In the genomic region with DNA sequence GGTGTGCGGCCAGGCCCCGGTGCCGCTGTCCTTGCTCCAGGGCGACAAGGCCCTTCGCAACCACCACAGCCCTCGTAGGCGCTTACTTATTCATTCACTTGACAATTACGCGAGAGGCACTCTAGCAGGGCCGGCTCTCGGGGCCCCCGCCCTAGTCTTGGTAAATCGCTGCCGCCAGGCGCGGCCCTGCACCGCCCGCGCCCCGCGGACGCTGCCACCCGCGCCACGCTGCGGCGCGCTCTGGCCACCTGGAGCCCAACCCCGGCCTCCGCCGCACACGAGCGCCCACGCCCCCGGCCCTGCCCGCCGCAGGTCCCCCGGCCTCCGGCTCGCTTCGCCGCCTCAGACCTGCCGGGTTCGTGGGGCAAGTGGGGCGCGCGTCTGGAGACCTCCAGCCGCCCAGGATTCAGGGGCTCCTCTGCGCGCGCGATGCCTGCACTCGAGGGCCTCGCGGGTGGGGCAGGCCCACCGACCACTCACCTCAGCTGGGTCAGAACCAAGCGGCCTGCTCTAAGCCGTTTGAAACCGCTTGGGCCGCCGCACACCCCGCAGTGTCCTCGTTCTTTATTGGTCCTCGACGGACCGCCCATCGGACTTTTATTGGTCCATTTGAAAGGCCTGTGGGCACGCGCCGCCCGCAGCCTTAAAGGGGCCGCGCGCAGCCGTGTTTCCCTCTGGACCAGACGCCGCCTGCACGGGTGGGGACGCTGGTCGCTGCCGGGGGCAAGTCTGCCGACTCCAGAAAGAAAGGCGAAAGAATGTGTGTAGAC, we compare ENCODE assay signal across 1 cellular context.
A peak's percentile ranks its signal among the peaks of the same experiment; 100 is the strongest.
TF ChIP-seq lines count a peak whose summit lies in the region.

Gene CKAP5, minus strand, starts transcription at position 541 of the 770 bp plus-strand sequence. CDS start 25,049 bp downstream, outside the sequence.

TF ChIP-seq in HepG2, 621 proteins besides CTCF, POLR2A, EP300 and RAD21 (continued from another document and continues in another):
- TF ChIP-seq, protein P1, sequence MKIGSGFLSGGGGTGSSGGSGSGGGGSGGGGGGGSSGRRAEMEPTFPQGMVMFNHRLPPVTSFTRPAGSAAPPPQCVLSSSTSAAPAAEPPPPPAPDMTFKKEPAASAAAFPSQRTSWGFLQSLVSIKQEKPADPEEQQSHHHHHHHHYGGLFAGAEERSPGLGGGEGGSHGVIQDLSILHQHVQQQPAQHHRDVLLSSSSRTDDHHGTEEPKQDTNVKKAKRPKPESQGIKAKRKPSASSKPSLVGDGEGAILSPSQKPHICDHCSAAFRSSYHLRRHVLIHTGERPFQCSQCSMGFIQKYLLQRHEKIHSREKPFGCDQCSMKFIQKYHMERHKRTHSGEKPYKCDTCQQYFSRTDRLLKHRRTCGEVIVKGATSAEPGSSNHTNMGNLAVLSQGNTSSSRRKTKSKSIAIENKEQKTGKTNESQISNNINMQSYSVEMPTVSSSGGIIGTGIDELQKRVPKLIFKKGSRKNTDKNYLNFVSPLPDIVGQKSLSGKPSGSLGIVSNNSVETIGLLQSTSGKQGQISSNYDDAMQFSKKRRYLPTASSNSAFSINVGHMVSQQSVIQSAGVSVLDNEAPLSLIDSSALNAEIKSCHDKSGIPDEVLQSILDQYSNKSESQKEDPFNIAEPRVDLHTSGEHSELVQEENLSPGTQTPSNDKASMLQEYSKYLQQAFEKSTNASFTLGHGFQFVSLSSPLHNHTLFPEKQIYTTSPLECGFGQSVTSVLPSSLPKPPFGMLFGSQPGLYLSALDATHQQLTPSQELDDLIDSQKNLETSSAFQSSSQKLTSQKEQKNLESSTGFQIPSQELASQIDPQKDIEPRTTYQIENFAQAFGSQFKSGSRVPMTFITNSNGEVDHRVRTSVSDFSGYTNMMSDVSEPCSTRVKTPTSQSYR (CRISPR knock-in tag; IDR thresholded peaks at IDR 0.05; ENCODE audit: borderline replicate concordance): no peak
- TF ChIP-seq KDM1A (CRISPR knock-in tag; IDR thresholded peaks at IDR 0.05): no peak
- TF ChIP-seq, protein P2, sequence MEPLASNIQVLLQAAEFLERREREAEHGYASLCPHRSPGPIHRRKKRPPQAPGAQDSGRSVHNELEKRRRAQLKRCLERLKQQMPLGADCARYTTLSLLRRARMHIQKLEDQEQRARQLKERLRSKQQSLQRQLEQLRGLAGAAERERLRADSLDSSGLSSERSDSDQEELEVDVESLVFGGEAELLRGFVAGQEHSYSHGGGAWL (CRISPR knock-in tag; IDR thresholded peaks at IDR 0.05): peak; percentile 68
- TF ChIP-seq THRA (CRISPR knock-in tag; IDR thresholded peaks at IDR 0.05; ENCODE audit: borderline replicate concordance): no peak
- TF ChIP-seq ZSCAN9 (CRISPR knock-in tag; IDR thresholded peaks at IDR 0.05; ENCODE audit: borderline replicate concordance): 0 out of 2 replicates have a peak, but pooled peaks have one; percentile 15
- no peak for TF ChIP-seq ZC3H4 (CRISPR knock-in tag; IDR thresholded peaks at IDR 0.05; ENCODE audit: borderline replicate concordance)
- peak; percentile 63 for TF ChIP-seq CBFB (CRISPR knock-in tag; IDR thresholded peaks at IDR 0.05)
- TF ChIP-seq ZNF780A (CRISPR knock-in tag; IDR thresholded peaks at IDR 0.05): peak; percentile 53; the same call in 1 of the 2 replicates
- TF ChIP-seq ZNF317 (CRISPR knock-in tag; IDR thresholded peaks at IDR 0.05): peak; percentile 56
- no peak for TF ChIP-seq ZNF383 (CRISPR knock-in tag; IDR thresholded peaks at IDR 0.05; ENCODE audit: borderline replicate concordance)
- no peak for TF ChIP-seq MED8 (CRISPR knock-in tag; IDR thresholded peaks at IDR 0.05; ENCODE audit: insufficient replicate concordance)
- no peak for TF ChIP-seq MTF1 (CRISPR knock-in tag; IDR thresholded peaks at IDR 0.05)
- TF ChIP-seq NFYB (CRISPR knock-in tag; IDR thresholded peaks at IDR 0.05): peak; percentile 100
- TF ChIP-seq SRSF1 (optimal IDR thresholded peaks at IDR 0.05; ENCODE audit: low read depth, low read length): peak; percentile 66
- no peak for TF ChIP-seq PBX2 (CRISPR knock-in tag; IDR thresholded peaks at IDR 0.05)
- peak; percentile 25; the same call in 1 of the 2 replicates for TF ChIP-seq HCFC1 (IDR thresholded peaks at IDR 0.05; ENCODE audit: low read depth, low read length)
- TF ChIP-seq ZNF10 (CRISPR knock-in tag; IDR thresholded peaks at IDR 0.05; ENCODE audit: borderline replicate concordance, low read depth): no peak
- TF ChIP-seq CAMTA2 (CRISPR knock-in tag; IDR thresholded peaks at IDR 0.05; ENCODE audit: borderline replicate concordance): no peak; the same call in 1 of the 2 replicates
- TF ChIP-seq ZNF547 (CRISPR knock-in tag; IDR thresholded peaks at IDR 0.05): peak; percentile 79; the same call in 1 of the 2 replicates
- TF ChIP-seq TRIM24 (CRISPR knock-in tag; IDR thresholded peaks at IDR 0.05): no peak
- TF ChIP-seq E2F1 (CRISPR knock-in tag; IDR thresholded peaks at IDR 0.05): peak; percentile 86
- no peak for TF ChIP-seq ZNF577 (CRISPR knock-in tag; IDR thresholded peaks at IDR 0.05; ENCODE audit: borderline replicate concordance, low read depth)
- no peak for TF ChIP-seq MED13 (CRISPR knock-in tag; IDR thresholded peaks at IDR 0.05)
- no peak for TF ChIP-seq ZBTB4 (CRISPR knock-in tag; IDR thresholded peaks at IDR 0.05; ENCODE audit: borderline replicate concordance)
- peak; percentile 35; the same call in 1 of the 2 replicates for TF ChIP-seq ZNF546 (CRISPR knock-in tag; conservative IDR thresholded peaks at IDR 0.05)
- no peak; the same call in 1 of the 2 replicates for TF ChIP-seq ZNF230 (CRISPR knock-in tag; IDR thresholded peaks at IDR 0.05)
- TF ChIP-seq ZNF629 (CRISPR knock-in tag; conservative IDR thresholded peaks at IDR 0.05): no peak
- TF ChIP-seq, protein P3, sequence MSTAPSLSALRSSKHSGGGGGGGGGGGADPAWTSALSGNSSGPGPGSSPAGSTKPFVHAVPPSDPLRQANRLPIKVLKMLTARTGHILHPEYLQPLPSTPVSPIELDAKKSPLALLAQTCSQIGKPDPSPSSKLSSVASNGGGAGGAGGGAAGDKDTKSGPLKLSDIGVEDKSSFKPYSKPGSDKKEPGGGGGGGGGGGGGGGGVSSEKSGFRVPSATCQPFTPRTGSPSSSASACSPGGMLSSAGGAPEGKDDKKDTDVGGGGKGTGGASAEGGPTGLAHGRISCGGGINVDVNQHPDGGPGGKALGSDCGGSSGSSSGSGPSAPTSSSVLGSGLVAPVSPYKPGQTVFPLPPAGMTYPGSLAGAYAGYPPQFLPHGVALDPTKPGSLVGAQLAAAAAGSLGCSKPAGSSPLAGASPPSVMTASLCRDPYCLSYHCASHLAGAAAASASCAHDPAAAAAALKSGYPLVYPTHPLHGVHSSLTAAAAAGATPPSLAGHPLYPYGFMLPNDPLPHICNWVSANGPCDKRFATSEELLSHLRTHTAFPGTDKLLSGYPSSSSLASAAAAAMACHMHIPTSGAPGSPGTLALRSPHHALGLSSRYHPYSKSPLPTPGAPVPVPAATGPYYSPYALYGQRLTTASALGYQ (CRISPR knock-in tag; IDR thresholded peaks at IDR 0.05): no peak
- TF ChIP-seq, protein P4, sequence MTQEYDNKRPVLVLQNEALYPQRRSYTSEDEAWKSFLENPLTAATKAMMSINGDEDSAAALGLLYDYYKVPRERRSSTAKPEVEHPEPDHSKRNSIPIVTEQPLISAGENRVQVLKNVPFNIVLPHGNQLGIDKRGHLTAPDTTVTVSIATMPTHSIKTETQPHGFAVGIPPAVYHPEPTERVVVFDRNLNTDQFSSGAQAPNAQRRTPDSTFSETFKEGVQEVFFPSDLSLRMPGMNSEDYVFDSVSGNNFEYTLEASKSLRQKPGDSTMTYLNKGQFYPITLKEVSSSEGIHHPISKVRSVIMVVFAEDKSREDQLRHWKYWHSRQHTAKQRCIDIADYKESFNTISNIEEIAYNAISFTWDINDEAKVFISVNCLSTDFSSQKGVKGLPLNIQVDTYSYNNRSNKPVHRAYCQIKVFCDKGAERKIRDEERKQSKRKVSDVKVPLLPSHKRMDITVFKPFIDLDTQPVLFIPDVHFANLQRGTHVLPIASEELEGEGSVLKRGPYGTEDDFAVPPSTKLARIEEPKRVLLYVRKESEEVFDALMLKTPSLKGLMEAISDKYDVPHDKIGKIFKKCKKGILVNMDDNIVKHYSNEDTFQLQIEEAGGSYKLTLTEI (CRISPR knock-in tag; conservative IDR thresholded peaks at IDR 0.05): no peak
- no peak for TF ChIP-seq ZBTB42 (CRISPR knock-in tag; IDR thresholded peaks at IDR 0.05)
- TF ChIP-seq IRF2 (CRISPR knock-in tag; IDR thresholded peaks at IDR 0.05): no peak
- peak; percentile 87 for TF ChIP-seq DR1 (CRISPR knock-in tag; IDR thresholded peaks at IDR 0.05)
- TF ChIP-seq, protein P5, sequence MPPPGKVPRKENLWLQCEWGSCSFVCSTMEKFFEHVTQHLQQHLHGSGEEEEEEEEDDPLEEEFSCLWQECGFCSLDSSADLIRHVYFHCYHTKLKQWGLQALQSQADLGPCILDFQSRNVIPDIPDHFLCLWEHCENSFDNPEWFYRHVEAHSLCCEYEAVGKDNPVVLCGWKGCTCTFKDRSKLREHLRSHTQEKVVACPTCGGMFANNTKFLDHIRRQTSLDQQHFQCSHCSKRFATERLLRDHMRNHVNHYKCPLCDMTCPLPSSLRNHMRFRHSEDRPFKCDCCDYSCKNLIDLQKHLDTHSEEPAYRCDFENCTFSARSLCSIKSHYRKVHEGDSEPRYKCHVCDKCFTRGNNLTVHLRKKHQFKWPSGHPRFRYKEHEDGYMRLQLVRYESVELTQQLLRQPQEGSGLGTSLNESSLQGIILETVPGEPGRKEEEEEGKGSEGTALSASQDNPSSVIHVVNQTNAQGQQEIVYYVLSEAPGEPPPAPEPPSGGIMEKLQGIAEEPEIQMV (CRISPR knock-in tag; IDR thresholded peaks at IDR 0.05; ENCODE audit: low read depth): no peak
- no peak for TF ChIP-seq CERS6 (CRISPR knock-in tag; IDR thresholded peaks at IDR 0.05)
- 0 out of 2 replicates have a peak, but pooled peaks have one; percentile 53 for TF ChIP-seq BRCA1 (CRISPR knock-in tag; IDR thresholded peaks at IDR 0.05)
- no peak for TF ChIP-seq ZBTB20 (CRISPR knock-in tag; IDR thresholded peaks at IDR 0.05; ENCODE audit: borderline replicate concordance, low read depth)
- no peak for TF ChIP-seq ZNF557 (CRISPR knock-in tag; IDR thresholded peaks at IDR 0.05)
- TF ChIP-seq ESRRA (CRISPR knock-in tag; IDR thresholded peaks at IDR 0.05; ENCODE audit: low read depth): no peak
- TF ChIP-seq ZBTB37 (CRISPR knock-in tag; IDR thresholded peaks at IDR 0.05): no peak
